9 cellular contexts compared by ENCODE assay signal in genomic region chr2:27717070-27717453, GRCh38. TPM values are rescaled to one million over a fixed set of nuclear protein-coding genes. Genes with fewer than 3 reads are reported as not detected.
DNase-seq lines count a peak whose midpoint lies in the region; ATAC-seq lines count a peak whose summit lies in the region.
"Had no signal": no experiment of that assay in that cellular context is flagged by ENCODE, and none has a peak within 500 bp of the region (broad histone marks: within the 10 kb centered on the region; RNA-seq: fewer than 3 reads in every experiment).

No MANE protein-coding gene starts in this region.

- DNase-seq in activated CD4-positive, alpha-beta T cell treated with anti-CD3 and anti-CD28 coated beads for 36 hours = peak; percentile 68
- no peak for DNase-seq in activated CD4-positive, alpha-beta T cell treated with anti-CD3 and anti-CD28 coated beads for 1 hour
- DNase-seq in T-helper 17 cell (no peak), Right ventricle myocardium superior (peak; percentile 57), GDM1 (lab: John Stamatoyannopoulos, UW) (no peak), NCI-H2196 treated with DMSO at 0.1 percent for 48 hours (lab: John Stamatoyannopoulos, UW; ENCODE audit: unreplicated experiment) (no peak)
- DNase-seq: NCI-H1048 had no signal

- H3K9me3 ChIP-seq in T-helper 17 cell (ENCODE audit: control insufficient read depth, low read length, poor library complexity, severe bottlenecking) = no peaks in the 10 kb centered on the region

- ATAC-seq in activated CD4-positive, alpha-beta T cell treated with anti-CD3 and anti-CD28 coated beads for 36 hours = peak; percentile 42
- no peak for ATAC-seq in T-helper 17 cell
- peak; percentile 56 for ATAC-seq in Right ventricle myocardium superior (ENCODE audit: poor library complexity)
- no peak for ATAC-seq in stimulated activated memory B cell treated with anti-CD40 and anti-IgM and Interleukin-4, amounts not matched to agents 10 μg/mL and 1 μg/mL and 100 μg/mL, for 72 hours
- no peak for ATAC-seq in GM21825 (IDR thresholded peaks at IDR 0.05; ENCODE audit: unreplicated experiment)

- H3K27me3 Mint-ChIP-seq in activated CD4-positive, alpha-beta T cell treated with anti-CD3 and anti-CD28 coated beads for 36 hours = peaks cover 9% of the 10 kb centered on the region
- peaks cover 28% of the 10 kb centered on the region for H3K27me3 Mint-ChIP-seq in T-helper 17 cell
- peaks cover 54% of the 10 kb centered on the region for H3K27me3 Mint-ChIP-seq in stimulated activated memory B cell treated with anti-CD40 and anti-IgM and Interleukin-4, amounts not matched to agents 10 μg/mL and 1 μg/mL and 100 μg/mL, for 72 hours

- CTCF ChIA-PET in activated CD4-positive, alpha-beta T cell treated with anti-CD3 and anti-CD28 coated beads for 36 hours (lab: Charles Lee) = interaction anchor here (0.6 to 1.9 kb wide), 7 partner anchors 10 to 125 kb away, joined by 3 to 9 read pairs (median 3); no protein-coding TSS in a partner anchor

- H3K4me1 Mint-ChIP-seq in activated CD4-positive, alpha-beta T cell treated with anti-CD3 and anti-CD28 coated beads for 36 hours = peaks cover 40% of the 10 kb centered on the region
- peaks cover 24% of the 10 kb centered on the region for H3K4me1 Mint-ChIP-seq in T-helper 17 cell
- H3K4me1 Mint-ChIP-seq in stimulated activated memory B cell treated with anti-CD40 and anti-IgM and Interleukin-4, amounts not matched to agents 10 μg/mL and 1 μg/mL and 100 μg/mL, for 72 hours = peaks cover 17% of the 10 kb centered on the region

- intact Hi-C loops in activated CD4-positive, alpha-beta T cell treated with anti-CD3 and anti-CD28 coated beads for 36 hours (cut with DNase I, micrococcal nuclease) = no loop called here
- intact Hi-C loops in Right ventricle myocardium superior (cut with DNase I) = no loop called here

- H3K4me3 Mint-ChIP-seq in activated CD4-positive, alpha-beta T cell treated with anti-CD3 and anti-CD28 coated beads for 36 hours = peak overlapping the region; percentile 2
- H3K4me3 Mint-ChIP-seq in T-helper 17 cell = peak overlapping the region; percentile 36
- H3K4me3 Mint-ChIP-seq in stimulated activated memory B cell treated with anti-CD40 and anti-IgM and Interleukin-4, amounts not matched to agents 10 μg/mL and 1 μg/mL and 100 μg/mL, for 72 hours = peak overlapping the region; percentile 15

- H3K36me3 Mint-ChIP-seq in activated CD4-positive, alpha-beta T cell treated with anti-CD3 and anti-CD28 coated beads for 36 hours (ENCODE audit: low read depth) = no peaks in the 10 kb centered on the region
- H3K36me3 Mint-ChIP-seq in T-helper 17 cell (ENCODE audit: low read depth) = peaks cover 4% of the 10 kb centered on the region
- no peaks in the 10 kb centered on the region for H3K36me3 Mint-ChIP-seq in stimulated activated memory B cell treated with anti-CD40 and anti-IgM and Interleukin-4, amounts not matched to agents 10 μg/mL and 1 μg/mL and 100 μg/mL, for 72 hours

- H3K27ac Mint-ChIP-seq in activated CD4-positive, alpha-beta T cell treated with anti-CD3 and anti-CD28 coated beads for 36 hours = no peak overlapping the region
- H3K27ac Mint-ChIP-seq in T-helper 17 cell = no peak overlapping the region
- peak overlapping the region; percentile 59 for H3K27ac Mint-ChIP-seq in stimulated activated memory B cell treated with anti-CD40 and anti-IgM and Interleukin-4, amounts not matched to agents 10 μg/mL and 1 μg/mL and 100 μg/mL, for 72 hours

- H3K9me3 Mint-ChIP-seq in activated CD4-positive, alpha-beta T cell treated with anti-CD3 and anti-CD28 coated beads for 36 hours (ENCODE audit: low read depth) = no peaks in the 10 kb centered on the region
- H3K9me3 Mint-ChIP-seq in stimulated activated memory B cell treated with anti-CD40 and anti-IgM and Interleukin-4, amounts not matched to agents 10 μg/mL and 1 μg/mL and 100 μg/mL, for 72 hours = no peaks in the 10 kb centered on the region

- POLR2A ChIA-PET in activated CD4-positive, alpha-beta T cell treated with anti-CD3 and anti-CD28 coated beads for 36 hours (lab: Charles Lee) = interaction anchor here (0.6 kb wide), 1 partner anchor 533 kb away, joined by 3 read pairs; no protein-coding TSS in a partner anchor

RNA-seq across cellular contexts. Expression of gene SLC4A1AP, which starts 53.4 kb away (rescaled TPM):
- total RNA-seq in activated CD4-positive, alpha-beta T cell treated with anti-CD3 and anti-CD28 coated beads for 36 hours = 10 to 100 TPM; 23.8 to 25.3 TPM
- total RNA-seq in T-helper 17 cell = 10 to 100 TPM; 18.2 to 18.7 TPM
- 18.5 TPM for total RNA-seq in Right ventricle myocardium superior

RNA-seq across cellular contexts. Expression of gene SUPT7L, which starts 53.6 kb away (rescaled TPM):
- total RNA-seq in activated CD4-positive, alpha-beta T cell treated with anti-CD3 and anti-CD28 coated beads for 36 hours = 10 to 100 TPM; 23.7 to 26.1 TPM
- total RNA-seq in T-helper 17 cell (10 to 100 TPM; 48.8 to 51.1 TPM), Right ventricle myocardium superior (24.2 TPM)

RNA-seq across cellular contexts. Expression of gene MRPL33, which starts 54.5 kb away (rescaled TPM):
- total RNA-seq in activated CD4-positive, alpha-beta T cell treated with anti-CD3 and anti-CD28 coated beads for 36 hours = 10 to 100 TPM; 44.7 to 68.0 TPM
- total RNA-seq in T-helper 17 cell = 10 to 100 TPM; 24.6 to 38.9 TPM
- 356 TPM for total RNA-seq in Right ventricle myocardium superior

Comparison
In these comparisons a context has a peak if more than half of its experiments do, and no peak if none do; other contexts are left out.
1. DNase-seq: peak in activated CD4-positive, alpha-beta T cell treated with anti-CD3 and anti-CD28 coated beads for 36 hours (single experiment) and Right ventricle myocardium superior (single experiment); none in activated CD4-positive, alpha-beta T cell treated with anti-CD3 and anti-CD28 coated beads for 1 hour (single experiment), T-helper 17 cell (0 of 3), GDM1 (single experiment) and NCI-H2196 treated with DMSO at 0.1 percent for 48 hours (single experiment).
2. ATAC-seq: peak in activated CD4-positive, alpha-beta T cell treated with anti-CD3 and anti-CD28 coated beads for 36 hours (single experiment) and Right ventricle myocardium superior (single experiment); none in T-helper 17 cell (single experiment), stimulated activated memory B cell treated with anti-CD40 and anti-IgM and Interleukin-4, amounts not matched to agents 10 μg/mL and 1 μg/mL and 100 μg/mL, for 72 hours (single experiment) and GM21825 (single experiment).
3. Peak in every context shown above with its lines, with median percentiles within 50 percentile points of each other: H3K4me3 Mint-ChIP-seq.